ENCODE assay signal across 18 cellular contexts in genomic region chr7:69812756-69813155, GRCh38.
DNase-seq lines count a peak whose midpoint lies in the region; ATAC-seq, FAIRE-seq and TF ChIP-seq lines count a peak whose summit lies in the region.
"Had no signal": no experiment of that assay in that cellular context is flagged by ENCODE, and none has a peak within 500 bp of the region (broad histone marks: within the 10 kb centered on the region; RNA-seq: fewer than 3 reads in every experiment).

No MANE protein-coding gene starts in this region.

- no peak overlapping the region for H3K4me3 Mint-ChIP-seq in nephron progenitor cell
- H3K4me3 Mint-ChIP-seq: B cell; CD4-positive, alpha-beta T cell had no signal

- H3K27ac ChIP-seq in SK-N-SH (ENCODE audit: low read depth in 2 of 2, low read length in 1 of 2) = no peak overlapping the region
- no peak overlapping the region for H3K27ac ChIP-seq in GM12878 (ENCODE audit: control insufficient read depth, insufficient read depth)
- H3K27ac ChIP-seq in right cardiac atrium (ENCODE audit: low read length) = no peak overlapping the region
- peak overlapping the region in 1 of 4 donors; percentile 82 for H3K27ac ChIP-seq in tibial nerve

- H3K27ac Mint-ChIP-seq in nephron progenitor cell = peak overlapping the region; percentile 2
- H3K27ac Mint-ChIP-seq: B cell; CD4-positive, alpha-beta T cell had no signal

- H4K20me1 ChIP-seq in SK-N-SH (ENCODE audit: insufficient read depth) (no peaks in the 10 kb centered on the region; the same call in 1 of the 2 replicates), GM12878 (ENCODE audit: control insufficient read depth, insufficient read depth) (no peaks in the 10 kb centered on the region)

- H3K9me3 ChIP-seq in SK-N-SH (no peaks in the 10 kb centered on the region), GM12878 (replicated peaks; ENCODE audit: control insufficient read depth, insufficient read depth, low read length) (no peaks in the 10 kb centered on the region), right cardiac atrium (ENCODE audit: control insufficient read depth, low read length) (no peaks in the 10 kb centered on the region), tibial nerve (no peaks in the 10 kb centered on the region)
- H3K9me3 ChIP-seq: HAP-1 had no signal

- H3K9me2 ChIP-seq in SK-N-SH = no peaks in the 10 kb centered on the region

- no peaks in the 10 kb centered on the region for H3F3A ChIP-seq in SK-N-SH (replicated peaks; ENCODE audit: insufficient read depth)

- H2AFZ ChIP-seq in SK-N-SH (ENCODE audit: low read depth) (no peak overlapping the region), GM12878 (ENCODE audit: control insufficient read depth, low read depth, low read length) (no peak overlapping the region)

- TF ChIP-seq EP300 in SK-N-SH (IDR thresholded peaks at IDR 0.05; ENCODE audit: borderline replicate concordance in 1 of 2, low read depth in 1 of 2, low read length in 1 of 2) = no peak
- no peak for TF ChIP-seq EP300 in GM12878 (IDR thresholded peaks at IDR 0.05; ENCODE audit: borderline replicate concordance in 1 of 2, control insufficient read depth in 1 of 2, low read depth in 2 of 2, low read length in 2 of 2)
- no peak for TF ChIP-seq EP300 in tibial nerve (IDR thresholded peaks at IDR 0.05)

- H3K27me3 ChIP-seq in SK-N-SH (ENCODE audit: insufficient read depth) (no peaks in the 10 kb centered on the region), GM12878 (replicated peaks in 1 of 2; ENCODE audit: control insufficient read depth in 2 of 2, insufficient read depth in 2 of 2, low read length in 1 of 2) (no peaks in the 10 kb centered on the region), right cardiac atrium (ENCODE audit: control insufficient read depth, insufficient read depth) (no peaks in the 10 kb centered on the region), tibial nerve (no peaks in the 10 kb centered on the region)

- no peak for FAIRE-seq in GM12878 (lab: Jason Lieb, UNC)
- FAIRE-seq: H1, HepG2, HTR-8/SVneo had no signal

- RAD21 ChIA-PET in GM12878 (lab: Charles Lee; ENCODE audit: unreplicated experiment) = no interaction called here

- TF ChIP-seq POLR2A in GM12878 (IDR thresholded peaks at IDR 0.05; ENCODE audit: low read depth, low read length) (no peak), tibial nerve (IDR thresholded peaks at IDR 0.05) (no peak)

- H3K4me3 ChIP-seq in SK-N-SH (ENCODE audit: low read depth in 2 of 2, low read length in 1 of 2) (no peak overlapping the region), GM12878 (no peak overlapping the region), right cardiac atrium (ENCODE audit: low read length) (no peak overlapping the region), tibial nerve (no peak overlapping the region)
- H3K4me3 ChIP-seq: HAP-1 had no signal

- TF ChIP-seq CTCF in SK-N-SH (IDR thresholded peaks at IDR 0.05) = no peak
- TF ChIP-seq CTCF in GM12878 (IDR thresholded peaks at IDR 0.05 in 2 of 3, conservative IDR thresholded peaks at IDR 0.05 in 1 of 3; ENCODE audit: control insufficient read depth in 2 of 3, extremely low read depth in 1 of 3, insufficient read depth in 1 of 3, low read depth in 3 of 3, low read length in 3 of 3) = no peak
- TF ChIP-seq CTCF in nephron progenitor cell (IDR thresholded peaks at IDR 0.05) = no peak
- TF ChIP-seq CTCF in tibial nerve (IDR thresholded peaks at IDR 0.05) = no peak

- H3K4me1 ChIP-seq in SK-N-SH (ENCODE audit: control insufficient read depth in 1 of 2, insufficient read depth in 2 of 2, low read depth in 1 of 2, low read length in 1 of 2) (peaks cover 12 to 39% of the 10 kb centered on the region in 2 experiments; a peak in 3 of 4 replicates), GM12878 (ENCODE audit: control insufficient read depth, insufficient read depth, low read length) (0 out of 2 replicates have a peak, but pooled peaks cover 3% of the 10 kb centered on the region), right cardiac atrium (ENCODE audit: control insufficient read depth, insufficient read depth, low read length) (peaks cover 4% of the 10 kb centered on the region), tibial nerve (peaks cover 0 to 42% (median 9%) of the 10 kb centered on the region in 4 donors)

- intact Hi-C loops in GM12878 (cut with micrococcal nuclease; ENCODE audit: unreplicated experiment) = no loop called here
- intact Hi-C loops in right cardiac atrium (cut with DNase I) = no loop called here

- TF ChIP-seq RAD21 in SK-N-SH (IDR thresholded peaks at IDR 0.05; ENCODE audit: low read length) (no peak), GM12878 (IDR thresholded peaks at IDR 0.05; ENCODE audit: insufficient read depth, low read depth, low read length) (no peak)

- H3K4me1 Mint-ChIP-seq in nephron progenitor cell = peaks cover 63% of the 10 kb centered on the region
- H3K4me1 Mint-ChIP-seq: B cell had no signal

- H3K9me3 Mint-ChIP-seq in nephron progenitor cell = no peaks in the 10 kb centered on the region
- H3K9me3 Mint-ChIP-seq: CD4-positive, alpha-beta T cell had no signal

- no peak for ATAC-seq in SK-N-SH treated with all-trans-retinoic acid at 6 μM for 48 hours
- ATAC-seq in GM12878 = peak; percentile 16
- no peak for ATAC-seq in right cardiac atrium
- ATAC-seq: HepG2 had no signal

- H3K36me3 ChIP-seq in SK-N-SH (replicated peaks in 1 of 2; ENCODE audit: control insufficient read depth in 1 of 2, insufficient read depth in 2 of 2, low read length in 1 of 2) = no peaks in the 10 kb centered on the region
- no peaks in the 10 kb centered on the region for H3K36me3 ChIP-seq in GM12878 (ENCODE audit: control insufficient read depth in 2 of 2, insufficient read depth in 2 of 2, low read length in 1 of 2)
- H3K36me3 ChIP-seq in tibial nerve = no peaks in the 10 kb centered on the region
- H3K36me3 ChIP-seq: HAP-1 had no signal

- 70% methylated on average over 1 of the region's 1 CpG for WGBS in SK-N-SH (ENCODE audit: low lambda C conversion rate)
- WGBS in GM12878 (ENCODE audit: insufficient coverage, insufficient replicate concordance, low lambda C conversion rate, missing lambda C conversion rate) = 6% methylated on average over 1 of the region's 1 CpG
- WGBS in right cardiac atrium = 96% methylated on average over 1 of the region's 1 CpG
- WGBS in tibial nerve, 2 donors = 83 to 97% methylated on average over 1 of the region's 1 CpG

- in situ Hi-C loops in GM12878 (cut with MboI) = no loop called here

- no TSS peak for BruUV-seq in GM12878 (replicated peaks; lab: Mats Ljungman, UMichigan)

- CTCF ChIA-PET in SK-N-SH (lab: Yijun Ruan, JAX) (interaction anchor here (2.1 kb wide), 1 partner anchor 13 kb away, joined by 5 read pairs; no protein-coding TSS in a partner anchor), GM12878 (lab: Yijun Ruan, JAX) (no interaction called here)

- H3K79me2 ChIP-seq in SK-N-SH (ENCODE audit: insufficient read depth) = peaks cover under 1% of the 10 kb centered on the region; the same call in 1 of the 2 replicates
- H3K79me2 ChIP-seq in GM12878 (ENCODE audit: control insufficient read depth, insufficient read depth, low read length) = no peaks in the 10 kb centered on the region

- H3K4me2 ChIP-seq in SK-N-SH = no peak overlapping the region
- no peak overlapping the region for H3K4me2 ChIP-seq in GM12878 (ENCODE audit: control insufficient read depth, insufficient read depth)

- peaks cover 14% of the 10 kb centered on the region for H3K36me3 Mint-ChIP-seq in nephron progenitor cell (ENCODE audit: low read depth)

- POLR2A ChIA-PET in SK-N-SH (lab: Yijun Ruan, JAX) = no interaction called here
- POLR2A ChIA-PET in GM12878 (lab: Charles Lee) = no interaction called here

- DNase-seq in SK-N-SH (no peak), GM12878 (ENCODE audit: low read depth, low spot score) (no peak), nephron progenitor cell (no peak), right cardiac atrium (no peak), tibial nerve (ENCODE audit: low spot score in 2 of 2) (no peak)
- DNase-seq in activated T-cell treated with anti-CD3 and anti-CD28 coated beads, Interleukin-2, amount 50 U/mL, for 48 hours = no peak
- DNase-seq: ACHN; C1 segment of cervical spinal cord; Calu3; CD4-positive, alpha-beta T cell; DMS 273 treated with DMSO at 0.1 percent for 48 hours; GDM1 had no signal

- SMC1A ChIA-PET in GM12878 (lab: Charles Lee; ENCODE audit: uncharacterized antibody, unreplicated experiment) = no interaction called here

- no peak overlapping the region for H3K9ac ChIP-seq in SK-N-SH
- H3K9ac ChIP-seq in GM12878 (ENCODE audit: control insufficient read depth, insufficient read depth, low read length) = no peak overlapping the region

- H3K27me3 Mint-ChIP-seq in nephron progenitor cell (ENCODE audit: low read depth, poor library complexity) = no peaks in the 10 kb centered on the region
- H3K27me3 Mint-ChIP-seq: B cell; CD4-positive, alpha-beta T cell had no signal

TF ChIP-seq in SK-N-SH treated with all-trans-retinoic acid at 6 μM for 48 hours, 23 proteins besides CTCF, POLR2A, EP300 and RAD21 (continues in another document):
- TF ChIP-seq SNAI2 (CRISPR knock-in tag; IDR thresholded peaks at IDR 0.05) = no peak
- TF ChIP-seq TOX (CRISPR knock-in tag; IDR thresholded peaks at IDR 0.05; ENCODE audit: borderline replicate concordance) = no peak
- TF ChIP-seq ZNF70 (CRISPR knock-in tag; IDR thresholded peaks at IDR 0.05) = no peak

TF ChIP-seq in GM12878, 131 proteins besides CTCF, POLR2A, EP300 and RAD21 (continues in another document):
- TF ChIP-seq STAT1 (conservative IDR thresholded peaks at IDR 0.05) (no peak), ZNF207 (IDR thresholded peaks at IDR 0.05; ENCODE audit: borderline replicate concordance) (no peak), USF1 (IDR thresholded peaks at IDR 0.05; ENCODE audit: borderline replicate concordance, extremely low read length, insufficient read depth, low read depth, low read length) (no peak)
